16 cellular contexts compared by ENCODE assay signal in the genomic region with DNA sequence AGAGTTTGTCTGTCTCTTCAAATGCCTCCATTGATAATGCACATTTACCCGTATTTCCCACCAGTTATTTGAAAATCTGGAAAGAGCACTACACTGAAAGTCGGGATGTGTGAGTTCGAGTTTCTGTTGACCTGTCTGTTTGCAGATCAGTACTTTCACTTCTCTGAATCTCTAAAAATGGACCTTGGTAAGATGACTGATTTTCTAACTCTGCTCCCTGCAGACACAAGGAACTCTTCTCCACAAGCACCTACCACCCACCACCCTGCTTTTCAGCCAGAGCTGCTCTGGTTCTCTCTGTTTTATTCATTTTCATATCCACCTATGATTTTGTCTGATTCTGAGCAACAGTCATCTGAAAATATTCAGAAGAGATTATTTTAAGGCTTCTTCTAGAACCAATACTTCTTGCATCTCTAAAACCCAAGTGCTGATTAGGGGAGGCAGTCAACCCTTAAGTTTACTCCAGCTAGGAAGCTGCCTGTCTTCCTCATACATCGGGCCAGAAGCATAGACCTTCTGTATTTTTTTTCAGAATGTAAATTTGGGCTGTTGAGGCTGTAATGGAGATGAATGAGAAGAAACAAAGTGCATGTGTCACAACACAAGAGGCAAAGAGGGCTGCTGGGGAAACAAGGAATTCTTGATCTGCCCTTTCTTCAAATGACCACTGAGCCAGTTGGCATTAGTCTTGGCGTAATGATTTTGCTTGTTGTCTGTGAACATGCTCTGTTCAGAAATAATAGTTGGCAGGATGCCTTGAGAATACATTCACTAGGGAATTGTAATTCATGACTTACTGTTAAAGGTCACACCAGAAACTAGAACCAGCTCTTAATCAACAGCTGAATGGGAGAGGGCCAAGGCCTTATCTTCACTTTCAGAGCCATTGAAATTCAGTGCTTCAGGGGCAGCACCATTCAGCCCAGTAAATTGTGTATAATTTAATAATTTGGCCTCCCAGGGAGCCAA.
DNase-seq lines count a peak whose midpoint lies in the region; ATAC-seq and TF ChIP-seq lines count a peak whose summit lies in the region.
"Had no signal": no experiment of that assay in that cellular context is flagged by ENCODE, and none has a peak within 500 bp of the region (broad histone marks: within the 10 kb centered on the region; RNA-seq: fewer than 3 reads in every experiment).

No MANE protein-coding gene starts in this region.

- no peak overlapping the region for H3K27ac ChIP-seq in brain microvascular endothelial cell
- H3K27ac ChIP-seq: thyroid gland, VCaP had no signal

- no peak overlapping the region for H3K4me3 ChIP-seq in brain microvascular endothelial cell (ENCODE audit: low read depth, low read length)
- H3K4me3 ChIP-seq: thyroid gland had no signal

- in situ Hi-C loops in brain microvascular endothelial cell (cut with HindIII; ENCODE audit: low pct_ligation_motif_present, low sequenced_read_pairs): no loop called here

- intact Hi-C loops in sciatic nerve (cut with DNase I) (no loop called here), posterior vena cava (cut with DNase I) (no loop called here)

- no peaks in the 10 kb centered on the region for H3K36me3 ChIP-seq in brain microvascular endothelial cell (replicated peaks)
- H3K36me3 ChIP-seq: thyroid gland had no signal

- no peaks in the 10 kb centered on the region for H3K27me3 ChIP-seq in brain microvascular endothelial cell (replicated peaks)
- H3K27me3 ChIP-seq: thyroid gland had no signal

- ATAC-seq in HG02642 (IDR thresholded peaks at IDR 0.05; ENCODE audit: poor library complexity, unreplicated experiment) (peak; percentile 59), sciatic nerve (peak; percentile 74)

- DNase-seq in NCI-H146 (lab: John Stamatoyannopoulos, UW) (peak; percentile 32), NCI-H146 treated with DMSO at 0.1 percent for 48 hours (lab: John Stamatoyannopoulos, UW; ENCODE audit: unreplicated experiment) (no peak), NOMO-1 treated with DMSO at 0.1 percent for 48 hours (lab: John Stamatoyannopoulos, UW; ENCODE audit: unreplicated experiment) (peak; percentile 54), sciatic nerve (ENCODE audit: low spot score) (no peak), NCI-H1417 (lab: John Stamatoyannopoulos, UW) (no peak), brain microvascular endothelial cell (no peak), posterior vena cava (ENCODE audit: low spot score) (no peak)
- DNase-seq: 8988T, cortex of kidney, HCEC 1CT, hypothalamus, KBM-7, naive B cell, thyroid gland had no signal

- TF ChIP-seq CTCF in brain microvascular endothelial cell (IDR thresholded peaks at IDR 0.05; ENCODE audit: low read depth, low read length, missing control alignments): no peak

Comparison
In these comparisons a context has a peak if more than half of its experiments do, and no peak if none do; other contexts are left out.
1. DNase-seq: peak in NCI-H146 (single experiment) and NOMO-1 treated with DMSO at 0.1 percent for 48 hours (single experiment); none in NCI-H146 treated with DMSO at 0.1 percent for 48 hours (single experiment), sciatic nerve (single experiment), NCI-H1417 (0 of 3), brain microvascular endothelial cell (single experiment) and posterior vena cava (single experiment).